22 cellular contexts compared by ENCODE assay signal in the genomic region with DNA sequence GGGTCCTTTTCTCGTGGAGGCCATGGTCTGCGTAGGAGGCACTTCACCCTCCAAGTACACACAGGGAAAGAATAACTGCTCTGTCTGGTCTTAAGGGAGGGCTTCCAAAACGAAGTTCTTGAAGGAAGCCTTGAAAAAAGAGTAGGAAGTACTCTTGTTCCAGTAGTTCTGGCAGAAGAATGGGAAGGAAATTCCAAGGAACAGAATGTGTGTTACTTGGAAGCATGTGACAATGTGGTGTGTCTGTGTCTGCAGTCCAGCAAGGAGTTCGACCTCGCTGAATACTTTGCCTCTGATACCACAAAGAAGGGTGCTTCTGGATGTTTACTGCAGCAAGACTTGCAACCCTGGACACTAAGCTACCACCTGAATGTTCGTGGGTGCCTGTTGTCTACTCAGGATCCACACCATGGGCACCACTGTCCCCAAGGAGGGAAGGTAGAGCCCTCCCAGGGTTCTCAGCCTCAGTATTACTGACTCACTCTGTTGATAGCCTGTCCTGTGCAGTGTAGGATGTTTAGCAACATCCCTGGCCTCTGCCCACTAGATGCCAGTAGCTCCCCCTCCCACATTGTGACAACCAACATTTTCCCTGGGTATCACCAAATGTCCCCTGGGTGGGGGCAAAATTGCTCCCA.
A peak's percentile ranks its signal among the peaks of the same experiment; 100 is the strongest.
DNase-seq lines count a peak whose midpoint lies in the region; ATAC-seq, FAIRE-seq and TF ChIP-seq lines count a peak whose summit lies in the region.
"Had no signal": no experiment of that assay in that cellular context is flagged by ENCODE, and none has a peak within 500 bp of the region (broad histone marks: within the 10 kb centered on the region; RNA-seq: fewer than 3 reads in every experiment).

No MANE protein-coding gene starts in this region.

- no peak overlapping the region for H3K4me3 ChIP-seq in bronchial epithelial cell (ENCODE audit: low read depth, low read length)
- H3K4me3 ChIP-seq: BLaER1 treated with 17β-estradiol and CSF1 and Interleukin-3, amounts not matched to agents 10 nM and 100 nM had no signal

- H3K36me3 Mint-ChIP-seq in osteocyte (ENCODE audit: unreplicated experiment), result no peaks in the 10 kb centered on the region
- H3K36me3 Mint-ChIP-seq: CD8-positive, alpha-beta T cell had no signal

- H3K4me1 Mint-ChIP-seq in osteocyte (ENCODE audit: unreplicated experiment), result no peaks in the 10 kb centered on the region
- H3K4me1 Mint-ChIP-seq: B cell had no signal

- no peak overlapping the region for H3K27ac Mint-ChIP-seq in osteocyte (ENCODE audit: unreplicated experiment)
- H3K27ac Mint-ChIP-seq: B cell; CD4-positive, alpha-beta T cell; CD8-positive, alpha-beta T cell had no signal

- TF ChIP-seq CTCF in bronchial epithelial cell (IDR thresholded peaks at IDR 0.05; ENCODE audit: insufficient read depth, low read length, severe bottlenecking) (no peak), osteocyte (IDR thresholded peaks at IDR 0.05) (no peak)

- no peak overlapping the region for H3K4me3 Mint-ChIP-seq in osteocyte (ENCODE audit: unreplicated experiment)
- H3K4me3 Mint-ChIP-seq: B cell; CD4-positive, alpha-beta T cell; CD8-positive, alpha-beta T cell had no signal

- peak; percentile 23 for FAIRE-seq in bronchial epithelial cell (lab: Jason Lieb, UNC)
- FAIRE-seq: A204.1, D721Med, G401.6, GM12891, GM19239 had no signal

- H3K27me3 ChIP-seq in bronchial epithelial cell (ENCODE audit: control insufficient read depth, insufficient read depth, low read length), result no peaks in the 10 kb centered on the region
- H3K27me3 ChIP-seq: BLaER1 treated with 17β-estradiol and CSF1 and Interleukin-3, amounts not matched to agents 10 nM and 100 nM had no signal

- peaks cover 17% of the 10 kb centered on the region for H3K9me3 Mint-ChIP-seq in osteocyte (ENCODE audit: unreplicated experiment)
- H3K9me3 Mint-ChIP-seq: CD4-positive, alpha-beta T cell; CD8-positive, alpha-beta T cell had no signal

- ATAC-seq in HG03095 (IDR thresholded peaks at IDR 0.05; ENCODE audit: unreplicated experiment), result no peak
- no peak for ATAC-seq in GM21723 (IDR thresholded peaks at IDR 0.05; ENCODE audit: unreplicated experiment)
- ATAC-seq: CD8-positive, alpha-beta T cell had no signal

- H3K27me3 Mint-ChIP-seq in osteocyte (ENCODE audit: unreplicated experiment), result no peaks in the 10 kb centered on the region
- H3K27me3 Mint-ChIP-seq: B cell; CD4-positive, alpha-beta T cell had no signal

- DNase-seq in bronchial epithelial cell (ENCODE audit: low read depth) (no peak), islet precursor cell (peak; percentile 35), osteocyte (ENCODE audit: extremely low spot score, unreplicated experiment) (peak; percentile 57), UCSD-AML1 (lab: John Stamatoyannopoulos, UW; ENCODE audit: unreplicated experiment) (no peak), AG08396 (ENCODE audit: low spot score) (no peak)
- DNase-seq: 8988T; ACHN; AML-193; Calu3; CD4-positive, alpha-beta T cell; CD8-positive, alpha-beta T cell; DMS79 treated with DMSO at 0.1 percent for 48 hours; GF-D8 had no signal

- no peaks in the 10 kb centered on the region for H3K36me3 ChIP-seq in bronchial epithelial cell (ENCODE audit: control insufficient read depth, insufficient read depth, low read length)
- H3K36me3 ChIP-seq: BLaER1 treated with 17β-estradiol and CSF1 and Interleukin-3, amounts not matched to agents 10 nM and 100 nM had no signal

Comparison
In these comparisons a context has a peak if more than half of its experiments do, and no peak if none do; other contexts are left out.
1. DNase-seq: peak in islet precursor cell (single experiment) and osteocyte (single experiment); none in bronchial epithelial cell (single experiment), UCSD-AML1 (single experiment) and AG08396 (single experiment).